1 cellular context compared by ENCODE assay signal in genomic region chr5:1201327-1202025, GRCh38.
A peak's percentile ranks its signal among the peaks of the same experiment; 100 is the strongest.
TF ChIP-seq lines count a peak whose summit lies in the region.

Gene SLC6A19, plus strand, starts transcription at chr5:1201595. Its CDS starts 56 bp downstream, at chr5:1201651.

TF ChIP-seq in K562, 482 proteins besides CTCF, POLR2A, EP300 and RAD21 (continued from another document):
- TF ChIP-seq FOXO4 (CRISPR knock-in tag; IDR thresholded peaks at IDR 0.05) = no peak
- no peak for TF ChIP-seq PPARD (CRISPR knock-in tag; IDR thresholded peaks at IDR 0.05)
- TF ChIP-seq ARID1B (IDR thresholded peaks at IDR 0.05) = 0 out of 2 replicates have a peak, but pooled peaks have one; percentile 22
- TF ChIP-seq ZNF655 (CRISPR knock-in tag; IDR thresholded peaks at IDR 0.05) = no peak
- no peak for TF ChIP-seq NR2C1 (IDR thresholded peaks at IDR 0.05)
- TF ChIP-seq NR2C1 (tag; IDR thresholded peaks at IDR 0.05) = no peak
- TF ChIP-seq U2AF2 (optimal IDR thresholded peaks at IDR 0.05; ENCODE audit: low read depth, low read length) = no peak
- no peak for TF ChIP-seq NFIX (CRISPR knock-in tag; IDR thresholded peaks at IDR 0.05; ENCODE audit: low read depth)
- TF ChIP-seq ZNF609 (CRISPR knock-in tag; IDR thresholded peaks at IDR 0.05; ENCODE audit: borderline replicate concordance) = no peak
- no peak for TF ChIP-seq ILF3 (IDR thresholded peaks at IDR 0.05; ENCODE audit: borderline replicate concordance)
- TF ChIP-seq ZNF76 (CRISPR knock-in tag; IDR thresholded peaks at IDR 0.05; ENCODE audit: borderline replicate concordance) = 0 out of 2 replicates have a peak, but pooled peaks have one; percentile 27
- TF ChIP-seq MAZ (CRISPR knock-in tag; conservative IDR thresholded peaks at IDR 0.05 in 1 of 2, IDR thresholded peaks at IDR 0.05 in 1 of 2) = 0 out of 4 replicates have a peak, but pooled peaks of 1 of the 2 experiments have one; percentile 27
- TF ChIP-seq ZNF639 (CRISPR knock-in tag; conservative IDR thresholded peaks at IDR 0.05 in 1 of 2, IDR thresholded peaks at IDR 0.05 in 1 of 2) = peak in 1 of 2 experiments; percentile 56; a peak in 1 of 4 replicates
- no peak for TF ChIP-seq ZFP1 (CRISPR knock-in tag; IDR thresholded peaks at IDR 0.05)
- peak; percentile 52 for TF ChIP-seq CBFA2T3 (IDR thresholded peaks at IDR 0.05)
- TF ChIP-seq FOS (IDR thresholded peaks at IDR 0.05; ENCODE audit: extremely low read depth, insufficient read length) = no peak
- no peak for TF ChIP-seq CREB3L1 (IDR thresholded peaks at IDR 0.05; ENCODE audit: borderline replicate concordance, low read depth)
- no peak for TF ChIP-seq CEBPZ (IDR thresholded peaks at IDR 0.05; ENCODE audit: borderline replicate concordance, low read depth, low read length)
- TF ChIP-seq CAMTA2 (CRISPR knock-in tag; conservative IDR thresholded peaks at IDR 0.05) = no peak
- TF ChIP-seq ARID2 (IDR thresholded peaks at IDR 0.05) = no peak
- no peak for TF ChIP-seq ZNF778 (CRISPR knock-in tag; IDR thresholded peaks at IDR 0.05)
- TF ChIP-seq POLR2G (IDR thresholded peaks at IDR 0.05; ENCODE audit: low read depth, low read length) = peak; percentile 11; the same call in 1 of the 2 replicates
- peak; percentile 43; the same call in 1 of the 2 replicates for TF ChIP-seq ERF (CRISPR knock-in tag; IDR thresholded peaks at IDR 0.05)
